13 cellular contexts compared by ENCODE assay signal in the genomic region with DNA sequence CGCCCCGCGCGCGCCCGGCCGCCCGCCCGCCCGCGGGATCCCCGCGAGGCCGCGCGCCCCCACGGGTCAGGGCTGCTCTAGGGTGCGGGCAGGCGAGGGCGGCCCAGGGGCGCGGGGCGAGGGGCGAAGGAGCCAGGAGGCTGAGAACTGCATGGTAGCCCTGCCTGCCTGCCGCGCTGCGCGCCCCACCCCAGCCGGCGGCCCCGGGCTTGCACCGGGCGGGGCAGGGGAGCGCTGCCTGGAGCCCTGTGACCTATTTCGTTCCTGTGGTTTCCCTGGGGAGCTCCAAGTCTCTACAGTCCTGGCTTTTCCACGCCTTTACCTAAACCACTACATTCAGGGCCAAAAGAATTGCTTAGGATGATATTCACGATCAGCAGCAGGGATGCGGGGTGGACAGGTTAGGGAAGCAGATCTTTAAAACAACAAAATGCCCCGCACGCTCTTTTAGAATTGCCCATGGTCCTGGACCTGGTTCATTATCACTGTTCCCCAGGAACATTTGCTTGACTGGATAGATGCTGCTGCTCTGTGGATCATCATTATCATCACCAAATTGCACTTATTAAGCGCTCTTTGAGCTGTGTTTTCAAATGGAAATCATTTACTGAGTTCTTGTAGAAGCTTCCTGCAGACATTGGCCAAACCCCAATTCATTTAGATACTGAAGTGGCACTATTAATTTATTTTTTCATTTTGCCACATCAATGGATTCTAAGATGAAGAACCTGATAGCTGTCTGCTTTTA. TPM values are rescaled to one million over a fixed set of nuclear protein-coding genes. Genes with fewer than 3 reads are reported as not detected.
DNase-seq lines count a peak whose midpoint lies in the region; ATAC-seq and TF ChIP-seq lines count a peak whose summit lies in the region.
"Had no signal": no experiment of that assay in that cellular context is flagged by ENCODE, and none has a peak within 500 bp of the region (broad histone marks: within the 10 kb centered on the region; RNA-seq: fewer than 3 reads in every experiment).

No MANE protein-coding gene starts in this region.

- CTCF ChIA-PET in activated CD4-positive, alpha-beta memory T cell treated with anti-CD3 and anti-CD28 coated beads for 36 hours (lab: Charles Lee) = no interaction called here

- peaks cover 0 to 9% of the 10 kb centered on the region in 2 donors for H3K4me1 ChIP-seq in left lung
- H3K4me1 ChIP-seq in tibial nerve = peaks cover 0 to 17% (median 5%) of the 10 kb centered on the region in 4 donors
- H3K4me1 ChIP-seq: colonic mucosa, SJCRH30 had no signal

- H3K4me3 Mint-ChIP-seq in stimulated activated naive CD8-positive, alpha-beta T cell treated with anti-CD3 and anti-CD28 coated beads, Interleukin-15, Interleukin-2, amounts not matched to agents 100 ng/mL and 50 ng/mL, for 24 hours = peak overlapping the region; percentile 45
- H3K4me3 Mint-ChIP-seq in activated CD4-positive, alpha-beta memory T cell treated with anti-CD3 and anti-CD28 coated beads for 36 hours = no peak overlapping the region

- H3K4me1 Mint-ChIP-seq in stimulated activated naive CD8-positive, alpha-beta T cell treated with anti-CD3 and anti-CD28 coated beads, Interleukin-15, Interleukin-2, amounts not matched to agents 100 ng/mL and 50 ng/mL, for 24 hours (ENCODE audit: low read depth) = peaks cover 17% of the 10 kb centered on the region
- peaks cover 9% of the 10 kb centered on the region for H3K4me1 Mint-ChIP-seq in activated CD4-positive, alpha-beta memory T cell treated with anti-CD3 and anti-CD28 coated beads for 36 hours (ENCODE audit: low read depth)

- H3K27ac Mint-ChIP-seq in stimulated activated naive CD8-positive, alpha-beta T cell treated with anti-CD3 and anti-CD28 coated beads, Interleukin-15, Interleukin-2, amounts not matched to agents 100 ng/mL and 50 ng/mL, for 24 hours = no peak overlapping the region
- no peak overlapping the region for H3K27ac Mint-ChIP-seq in activated CD4-positive, alpha-beta memory T cell treated with anti-CD3 and anti-CD28 coated beads for 36 hours

- no peaks in the 10 kb centered on the region for H3K36me3 Mint-ChIP-seq in stimulated activated naive CD8-positive, alpha-beta T cell treated with anti-CD3 and anti-CD28 coated beads, Interleukin-15, Interleukin-2, amounts not matched to agents 100 ng/mL and 50 ng/mL, for 24 hours (ENCODE audit: low read depth)
- H3K36me3 Mint-ChIP-seq in activated CD4-positive, alpha-beta memory T cell treated with anti-CD3 and anti-CD28 coated beads for 36 hours = no peaks in the 10 kb centered on the region

- 14 to 35% methylated on average over 10 to 17 of the region's 41 CpGs for WGBS in tibial nerve, 2 donors

- H3K27me3 ChIP-seq in left lung = peaks cover 42 to 94% of the 10 kb centered on the region in 2 donors
- H3K27me3 ChIP-seq in tibial nerve = peaks cover 0 to 66% of the 10 kb centered on the region in 2 donors
- H3K27me3 ChIP-seq: SJCRH30 had no signal

- TF ChIP-seq CTCF in left lung (IDR thresholded peaks at IDR 0.05) (no peak), tibial nerve (IDR thresholded peaks at IDR 0.05) (no peak)

- H3K9me3 ChIP-seq in left lung (no peaks in the 10 kb centered on the region), tibial nerve (no peaks in the 10 kb centered on the region)
- H3K9me3 ChIP-seq: colonic mucosa, right lobe of liver, SJCRH30 had no signal

- TF ChIP-seq EP300 in tibial nerve (IDR thresholded peaks at IDR 0.05) = no peak

- no peaks in the 10 kb centered on the region for H3K9me3 Mint-ChIP-seq in stimulated activated naive CD8-positive, alpha-beta T cell treated with anti-CD3 and anti-CD28 coated beads, Interleukin-15, Interleukin-2, amounts not matched to agents 100 ng/mL and 50 ng/mL, for 24 hours
- H3K9me3 Mint-ChIP-seq in activated CD4-positive, alpha-beta memory T cell treated with anti-CD3 and anti-CD28 coated beads for 36 hours = no peaks in the 10 kb centered on the region

- H3K27ac ChIP-seq in left lung (no peak overlapping the region), tibial nerve (no peak overlapping the region)
- H3K27ac ChIP-seq: colonic mucosa, right lobe of liver, SJCRH30 had no signal

- H3K4me3 ChIP-seq in left lung (no peak overlapping the region), tibial nerve (peak overlapping the region in 1 of 4 donors; percentile 50)
- H3K4me3 ChIP-seq: colonic mucosa, right lobe of liver, SJCRH30 had no signal

- H3K36me3 ChIP-seq in left lung = no peaks in the 10 kb centered on the region
- no peaks in the 10 kb centered on the region for H3K36me3 ChIP-seq in tibial nerve
- H3K36me3 ChIP-seq: colonic mucosa, right lobe of liver, SJCRH30 had no signal

- POLR2A ChIA-PET in activated CD4-positive, alpha-beta memory T cell treated with anti-CD3 and anti-CD28 coated beads for 36 hours (lab: Charles Lee) = no interaction called here

- intact Hi-C loops in left lung (cut with DNase I) = no loop called here
- intact Hi-C loops in activated CD4-positive, alpha-beta memory T cell treated with anti-CD3 and anti-CD28 coated beads for 36 hours (cut with micrococcal nuclease) = no loop called here

- no peak for ATAC-seq in stimulated activated naive CD8-positive, alpha-beta T cell treated with anti-CD3 and anti-CD28 coated beads, Interleukin-15, Interleukin-2, amounts not matched to agents 100 U/mL and 50 U/mL, for 24 hours
- peak; percentile 44 for ATAC-seq in left lung
- ATAC-seq in HG03571 (IDR thresholded peaks at IDR 0.05; ENCODE audit: unreplicated experiment) = no peak

- no peak for DNase-seq in stimulated activated naive CD8-positive, alpha-beta T cell treated with anti-CD3 and anti-CD28 coated beads, Interleukin-15, Interleukin-2, amounts not matched to agents 100 U/mL and 50 U/mL, for 24 hours
- peak; percentile 11 for DNase-seq in astrocyte of the hippocampus (ENCODE audit: low read depth, low spot score)
- no peak for DNase-seq in left lung
- DNase-seq in tibial nerve (ENCODE audit: low spot score in 2 of 2) = no peak
- no peak for DNase-seq in COLO829 (ENCODE audit: low spot score)
- DNase-seq in activated CD4-positive, alpha-beta memory T cell treated with anti-CD3 and anti-CD28 coated beads for 36 hours = no peak
- DNase-seq: CD4-positive, CD25-positive, alpha-beta regulatory T cell; colonic mucosa; NCI-H1436 treated with DMSO at 0.1 percent for 48 hours; right lobe of liver; SJCRH30 had no signal

- no peak for TF ChIP-seq POLR2A in tibial nerve (IDR thresholded peaks at IDR 0.05)

- peaks cover 74% of the 10 kb centered on the region for H3K27me3 Mint-ChIP-seq in stimulated activated naive CD8-positive, alpha-beta T cell treated with anti-CD3 and anti-CD28 coated beads, Interleukin-15, Interleukin-2, amounts not matched to agents 100 ng/mL and 50 ng/mL, for 24 hours
- peaks cover 52% of the 10 kb centered on the region for H3K27me3 Mint-ChIP-seq in activated CD4-positive, alpha-beta memory T cell treated with anti-CD3 and anti-CD28 coated beads for 36 hours

RNA-seq across cellular contexts. Expression of a gene that starts 0.4 kb away (rescaled TPM):
- total RNA-seq in left lung (not detected), tibial nerve (under 1 TPM in 3 of 4 donors, not detected in 1; under 0.01 to 0.63 (median 0.39) TPM)
- total RNA-seq in activated CD4-positive, alpha-beta memory T cell treated with anti-CD3 and anti-CD28 coated beads for 36 hours = not detected
- total RNA-seq: CD4-positive, CD25-positive, alpha-beta regulatory T cell; right lobe of liver; SJCRH30 had no signal
